ENCODE assay signal across 15 cellular contexts in the genomic region with DNA sequence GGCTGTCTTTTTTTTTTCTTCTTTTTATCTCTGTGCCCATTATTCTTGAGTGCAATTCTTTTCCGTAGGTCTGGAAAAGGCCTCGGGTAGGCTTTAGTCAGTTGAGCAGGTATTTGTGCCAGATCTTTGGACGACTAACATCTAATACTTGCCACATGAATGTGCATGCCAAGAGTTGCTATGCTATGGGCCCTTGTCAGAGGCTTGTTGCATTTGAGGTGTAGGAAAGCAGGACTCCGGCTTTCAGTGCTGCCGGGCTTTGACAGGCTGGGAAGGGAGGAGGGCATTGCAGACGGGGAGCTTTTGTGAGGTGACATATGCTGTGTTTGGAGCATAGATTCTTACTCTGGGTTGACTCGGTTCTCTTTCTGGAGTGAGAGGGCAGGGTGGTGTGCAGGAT.
"Had no signal": no experiment of that assay in that cellular context is flagged by ENCODE, and none has a peak within 500 bp of the region (broad histone marks: within the 10 kb centered on the region; RNA-seq: fewer than 3 reads in every experiment).

No MANE protein-coding gene starts in this region.

- H3K4me1 ChIP-seq: spleen had no signal

- H3K4me3 ChIP-seq: body of pancreas, sigmoid colon, spleen had no signal

- H3K4me1 Mint-ChIP-seq: activated naive CD4-positive, alpha-beta T cell treated with anti-CD3 and anti-CD28 coated beads, Interleukin-2, amount 50 U/mL, for 24 hours had no signal

- H3K36me3 ChIP-seq: sigmoid colon, spleen had no signal

- H3K36me3 Mint-ChIP-seq: activated CD8-positive, alpha-beta memory T cell treated with anti-CD3 and anti-CD28 coated beads, Interleukin-2, amount 10 ng/mL, durations not matched to agents 7 days and 5 days had no signal

- H3K27me3 ChIP-seq: body of pancreas, sigmoid colon, spleen had no signal

- H3K27ac Mint-ChIP-seq: activated CD8-positive, alpha-beta memory T cell treated with anti-CD3 and anti-CD28 coated beads, Interleukin-2, amount 10 ng/mL, durations not matched to agents 7 days and 5 days; activated naive CD4-positive, alpha-beta T cell treated with anti-CD3 and anti-CD28 coated beads, Interleukin-2, amount 50 U/mL, for 24 hours; activated T-helper 2 cell treated with anti-CD3 and anti-CD28 coated beads, Interferon-gamma antibody, Interleukin-2, Interleukin-4, amounts not matched to agents 10 μg/mL and 5 μg/mL and 100 μg/mL, durations not matched to agents 14 hours and 24 hours and 36 hours had no signal

- H3K27ac ChIP-seq: body of pancreas, spleen, VCaP had no signal

- DNase-seq: activated CD4-positive, alpha-beta T cell treated with anti-CD3 and anti-CD28 coated beads, Interleukin-2, amount 50 U/mL, for 48 hours; activated CD8-positive, alpha-beta memory T cell treated with anti-CD3 and anti-CD28 coated beads, Interleukin-2, amount 10 ng/mL, durations not matched to agents 7 days and 5 days; activated T-cell treated with anti-CD3 and anti-CD28 coated beads, Interleukin-2, amount 50 U/mL, for 1 hour; dermis blood vessel endothelial cell; hypothalamus; midbrain; SHP77; sigmoid colon; SK-N-SH; spleen had no signal

- ATAC-seq: activated CD8-positive, alpha-beta memory T cell treated with anti-CD3 and anti-CD28 coated beads, Interleukin-2, amount 10 ng/mL, durations not matched to agents 7 days and 5 days; body of pancreas had no signal

- H3K27me3 Mint-ChIP-seq: activated CD8-positive, alpha-beta memory T cell treated with anti-CD3 and anti-CD28 coated beads, Interleukin-2, amount 10 ng/mL, durations not matched to agents 7 days and 5 days; activated naive CD4-positive, alpha-beta T cell treated with anti-CD3 and anti-CD28 coated beads, Interleukin-2, amount 50 U/mL, for 24 hours had no signal

- H3K9me3 Mint-ChIP-seq: activated naive CD4-positive, alpha-beta T cell treated with anti-CD3 and anti-CD28 coated beads, Interleukin-2, amount 50 U/mL, for 24 hours; activated T-helper 2 cell treated with anti-CD3 and anti-CD28 coated beads, Interferon-gamma antibody, Interleukin-2, Interleukin-4, amounts not matched to agents 10 μg/mL and 5 μg/mL and 100 μg/mL, durations not matched to agents 14 hours and 24 hours and 36 hours had no signal

- H3K4me3 Mint-ChIP-seq: activated CD8-positive, alpha-beta memory T cell treated with anti-CD3 and anti-CD28 coated beads, Interleukin-2, amount 10 ng/mL, durations not matched to agents 7 days and 5 days; activated naive CD4-positive, alpha-beta T cell treated with anti-CD3 and anti-CD28 coated beads, Interleukin-2, amount 50 U/mL, for 24 hours; neural crest cell had no signal

- H3K9me3 ChIP-seq: body of pancreas, sigmoid colon, SK-N-SH, spleen had no signal
